In the genomic region with DNA sequence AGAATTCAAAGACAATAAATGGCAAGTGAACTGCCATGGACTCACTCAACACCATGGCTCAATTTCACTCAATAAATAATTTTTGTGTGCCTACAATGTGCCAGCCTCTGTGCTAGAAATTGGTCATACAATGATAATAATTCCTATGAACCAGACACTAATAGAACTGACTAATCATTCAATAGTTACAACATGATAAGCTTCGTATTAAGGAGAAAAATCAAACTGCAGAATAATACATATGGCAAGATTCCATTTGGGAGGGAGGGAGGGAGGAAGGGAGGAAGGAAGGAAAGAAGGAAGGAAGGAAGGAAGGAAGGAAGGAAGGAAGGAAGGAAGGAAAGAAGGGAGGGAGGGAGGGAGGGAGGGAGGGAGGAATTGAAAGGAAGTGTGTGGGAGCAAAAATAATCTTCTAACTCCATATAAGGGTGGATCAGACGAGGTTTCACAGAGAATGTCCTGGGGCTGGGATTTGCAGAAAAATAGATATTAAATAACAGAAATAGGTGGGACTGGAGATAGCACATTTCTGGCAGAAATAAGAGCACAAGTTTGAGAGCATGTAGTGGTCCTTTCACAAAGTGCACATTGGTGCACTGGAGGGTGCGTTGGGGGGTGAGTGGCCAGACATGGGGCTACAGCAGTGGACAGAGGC, we compare ENCODE assay signal across 20 cellular contexts. TPM values are rescaled to one million over a fixed set of nuclear protein-coding genes. Genes with fewer than 3 reads are reported as not detected.
A peak's percentile ranks its signal among the peaks of the same experiment; 100 is the strongest.
DNase-seq lines count a peak whose midpoint lies in the region; ATAC-seq and TF ChIP-seq lines count a peak whose summit lies in the region.
"Had no signal": no experiment of that assay in that cellular context is flagged by ENCODE, and none has a peak within 500 bp of the region (broad histone marks: within the 10 kb centered on the region; RNA-seq: fewer than 3 reads in every experiment).

No MANE protein-coding gene starts in this region.

- H2BK12ac ChIP-seq in mesenchymal stem cell (ENCODE audit: low read length in 2 of 2) = no peak overlapping the region

- peaks cover 23% of the 10 kb centered on the region for H3K79me1 ChIP-seq in mesenchymal stem cell (replicated peaks; ENCODE audit: low read length, poor library complexity, severe bottlenecking)

- H3K27me3 Mint-ChIP-seq in activated naive CD8-positive, alpha-beta T cell = no peaks in the 10 kb centered on the region
- no peaks in the 10 kb centered on the region for H3K27me3 Mint-ChIP-seq in activated naive CD8-positive, alpha-beta T cell treated with anti-CD3 and anti-CD28 coated beads, Interleukin-2, amount 50 U/mL, for 24 hours
- H3K27me3 Mint-ChIP-seq in T-helper 17 cell (no peaks in the 10 kb centered on the region), type B pancreatic cell (no peaks in the 10 kb centered on the region)
- H3K27me3 Mint-ChIP-seq: activated CD4-positive, alpha-beta T cell treated with anti-CD3 and anti-CD28 coated beads, Interleukin-2, amount 10 ng/mL, durations not matched to agents 24 days and 14 days; IgD-negative memory B cell had no signal

- no peak overlapping the region for H4K8ac ChIP-seq in mesenchymal stem cell (ENCODE audit: low read length)

- no peak overlapping the region for H3K14ac ChIP-seq in mesenchymal stem cell (ENCODE audit: low read length in 2 of 2)

- no peak for DNase-seq in activated naive CD8-positive, alpha-beta T cell treated with anti-CD3 and anti-CD28 coated beads, Interleukin-2, amount 50 U/mL, for 24 hours
- DNase-seq in T-helper 17 cell = no peak
- DNase-seq in mesenchymal stem cell = no peak
- no peak for DNase-seq in type B pancreatic cell (ENCODE audit: extremely low spot score, unreplicated experiment)
- DNase-seq in NCI-H774 (lab: John Stamatoyannopoulos, UW) = no peak
- no peak for DNase-seq in cardiac septum (ENCODE audit: low spot score)
- DNase-seq: activated CD4-positive, alpha-beta T cell treated with anti-CD3 and anti-CD28 coated beads, Interleukin-2, amount 10 ng/mL, durations not matched to agents 24 days and 14 days; activated CD8-positive, alpha-beta memory T cell treated with anti-CD3 and anti-CD28 coated beads, Interleukin-2, amount 50 U/mL, for 48 hours; activated naive CD4-positive, alpha-beta T cell; anterior cingulate cortex; foreskin keratinocyte; left ventricle myocardium inferior; mucosa of descending colon; NCI-H1417 treated with DMSO at 0.1 percent for 48 hours; Peyer's patch; SJCRH30; stimulated activated CD4-positive, alpha-beta T cell treated with anti-CD3 and anti-CD28 coated beads, Interleukin-4, amount 100 ng/mL, for 1 hour had no signal

- no peaks in the 10 kb centered on the region for H3K9me3 Mint-ChIP-seq in activated naive CD8-positive, alpha-beta T cell (ENCODE audit: low read depth)
- H3K9me3 Mint-ChIP-seq in activated naive CD8-positive, alpha-beta T cell treated with anti-CD3 and anti-CD28 coated beads, Interleukin-2, amount 50 U/mL, for 24 hours = no peaks in the 10 kb centered on the region
- H3K9me3 Mint-ChIP-seq in type B pancreatic cell = no peaks in the 10 kb centered on the region
- H3K9me3 Mint-ChIP-seq: activated CD4-positive, alpha-beta T cell treated with anti-CD3 and anti-CD28 coated beads, Interleukin-2, amount 10 ng/mL, durations not matched to agents 24 days and 14 days; IgD-negative memory B cell had no signal

- no peaks in the 10 kb centered on the region for H3K27me3 ChIP-seq in mesenchymal stem cell (ENCODE audit: control insufficient read depth in 1 of 2, insufficient read depth in 1 of 2, low read length in 2 of 2)
- H3K27me3 ChIP-seq: foreskin keratinocyte, hepatocyte, Peyer's patch, SJCRH30 had no signal

- no peak overlapping the region for H2BK5ac ChIP-seq in mesenchymal stem cell (ENCODE audit: low read depth, low read length, poor library complexity, severe bottlenecking)

- H3K4me1 ChIP-seq in mesenchymal stem cell (ENCODE audit: control insufficient read depth, insufficient read depth, low read depth, low read length) = peaks cover 5% of the 10 kb centered on the region

- H2BK15ac ChIP-seq in mesenchymal stem cell (ENCODE audit: low read depth, poor library complexity, severe bottlenecking) = no peak overlapping the region

- no peak overlapping the region for H3K4me3 ChIP-seq in mesenchymal stem cell (ENCODE audit: insufficient read depth in 1 of 2, low read depth in 1 of 2, low read length in 2 of 2)
- H3K4me3 ChIP-seq: hepatocyte, left ventricle myocardium inferior, mucosa of descending colon, Peyer's patch, SJCRH30 had no signal

- H3K27ac ChIP-seq in mesenchymal stem cell (ENCODE audit: low read length, poor library complexity, severe bottlenecking) = no peak overlapping the region
- H3K27ac ChIP-seq: foreskin keratinocyte, left ventricle myocardium inferior, Peyer's patch, SJCRH30 had no signal

- H3K4me2 ChIP-seq in mesenchymal stem cell (ENCODE audit: low read length, poor library complexity, severe bottlenecking) = no peak overlapping the region
- H3K4me2 ChIP-seq: hepatocyte had no signal

- H3K4me3 Mint-ChIP-seq in activated naive CD8-positive, alpha-beta T cell = peak overlapping the region; percentile 21
- no peak overlapping the region for H3K4me3 Mint-ChIP-seq in activated naive CD8-positive, alpha-beta T cell treated with anti-CD3 and anti-CD28 coated beads, Interleukin-2, amount 50 U/mL, for 24 hours
- peak overlapping the region; percentile 5 for H3K4me3 Mint-ChIP-seq in T-helper 17 cell
- no peak overlapping the region for H3K4me3 Mint-ChIP-seq in type B pancreatic cell
- H3K4me3 Mint-ChIP-seq: activated CD4-positive, alpha-beta T cell treated with anti-CD3 and anti-CD28 coated beads, Interleukin-2, amount 10 ng/mL, durations not matched to agents 24 days and 14 days had no signal

- H3K9me3 ChIP-seq in T-helper 17 cell (ENCODE audit: control insufficient read depth, low read length, poor library complexity, severe bottlenecking) (no peaks in the 10 kb centered on the region), mesenchymal stem cell (ENCODE audit: control insufficient read depth, low read length) (no peaks in the 10 kb centered on the region)
- H3K9me3 ChIP-seq: left ventricle myocardium inferior, mucosa of descending colon, Peyer's patch, SJCRH30 had no signal

- no peak for ATAC-seq in activated naive CD8-positive, alpha-beta T cell treated with anti-CD3 and anti-CD28 coated beads, Interleukin-2, amount 50 U/mL, for 24 hours
- no peak for ATAC-seq in T-helper 17 cell
- ATAC-seq: foreskin keratinocyte, mucosa of descending colon had no signal

- no peak for TF ChIP-seq CTCF in type B pancreatic cell (conservative IDR thresholded peaks at IDR 0.05)

- peak overlapping the region; percentile 73 for H3K27ac Mint-ChIP-seq in activated naive CD8-positive, alpha-beta T cell
- H3K27ac Mint-ChIP-seq in activated naive CD8-positive, alpha-beta T cell treated with anti-CD3 and anti-CD28 coated beads, Interleukin-2, amount 50 U/mL, for 24 hours = no peak overlapping the region
- H3K27ac Mint-ChIP-seq in T-helper 17 cell = peak overlapping the region; percentile 72
- peak overlapping the region; percentile 27 for H3K27ac Mint-ChIP-seq in type B pancreatic cell
- H3K27ac Mint-ChIP-seq: activated CD4-positive, alpha-beta T cell treated with anti-CD3 and anti-CD28 coated beads, Interleukin-2, amount 10 ng/mL, durations not matched to agents 24 days and 14 days had no signal

- peak overlapping the region in 1 of 2 experiments; percentile 81 for H3K23ac ChIP-seq in mesenchymal stem cell (ENCODE audit: low read length in 2 of 2)

- peak overlapping the region; percentile 20 for H2AK5ac ChIP-seq in mesenchymal stem cell (ENCODE audit: low read length, severe bottlenecking)

- intact Hi-C loops in cardiac septum (cut with DNase I) = no loop called here

- H3K36me3 ChIP-seq in mesenchymal stem cell (ENCODE audit: control insufficient read depth in 1 of 2, insufficient read depth in 2 of 2, low read depth in 1 of 2, low read length in 2 of 2) = no peaks in the 10 kb centered on the region
- H3K36me3 ChIP-seq: left ventricle myocardium inferior, Peyer's patch, SJCRH30 had no signal

- H3K36me3 Mint-ChIP-seq in activated naive CD8-positive, alpha-beta T cell = peaks cover 3% of the 10 kb centered on the region
- no peaks in the 10 kb centered on the region for H3K36me3 Mint-ChIP-seq in activated naive CD8-positive, alpha-beta T cell treated with anti-CD3 and anti-CD28 coated beads, Interleukin-2, amount 50 U/mL, for 24 hours (ENCODE audit: low read depth)
- H3K36me3 Mint-ChIP-seq in T-helper 17 cell (ENCODE audit: low read depth) = no peaks in the 10 kb centered on the region
- no peaks in the 10 kb centered on the region for H3K36me3 Mint-ChIP-seq in type B pancreatic cell
- H3K36me3 Mint-ChIP-seq: IgD-negative memory B cell had no signal

- H2AFZ ChIP-seq in mesenchymal stem cell (ENCODE audit: low read depth, low read length) = no peak overlapping the region
- H2AFZ ChIP-seq: hepatocyte had no signal

- WGBS in mesenchymal stem cell = 85% methylated on average over 2 of the region's 3 CpGs

- no peak overlapping the region for H3K4ac ChIP-seq in mesenchymal stem cell (ENCODE audit: low read depth in 1 of 2, low read length in 2 of 2)

- H3K9ac ChIP-seq in mesenchymal stem cell (ENCODE audit: low read length) = no peak overlapping the region

- H4K91ac ChIP-seq in mesenchymal stem cell (ENCODE audit: low read length) = no peak overlapping the region

- H2BK120ac ChIP-seq in mesenchymal stem cell (ENCODE audit: low read depth, low read length) = no peak overlapping the region

- peak overlapping the region in 1 of 2 experiments; percentile 18 for H3K18ac ChIP-seq in mesenchymal stem cell (ENCODE audit: low read depth in 1 of 2, low read length in 2 of 2)

- H3K4me1 Mint-ChIP-seq in activated naive CD8-positive, alpha-beta T cell (ENCODE audit: low read depth) = peaks cover 90% of the 10 kb centered on the region
- peaks cover 90% of the 10 kb centered on the region for H3K4me1 Mint-ChIP-seq in activated naive CD8-positive, alpha-beta T cell treated with anti-CD3 and anti-CD28 coated beads, Interleukin-2, amount 50 U/mL, for 24 hours
- H3K4me1 Mint-ChIP-seq in T-helper 17 cell = peaks cover 72% of the 10 kb centered on the region
- peaks cover 26% of the 10 kb centered on the region for H3K4me1 Mint-ChIP-seq in type B pancreatic cell (ENCODE audit: unreplicated experiment)

RNA-seq across cellular contexts. Expression of a gene that starts 52.9 kb away (rescaled TPM):
- total RNA-seq in T-helper 17 cell (100 to 1,000 TPM; 246 to 317 TPM), type B pancreatic cell (ENCODE audit: low replicate concordance) (54.8 and 57.2 TPM in 2 replicates), cardiac septum (76.4 TPM)
- polyA plus RNA-seq in mesenchymal stem cell (2013, experiment 1 of 2) = 69.2 TPM
- polyA plus RNA-seq in mesenchymal stem cell (2013, experiment 2 of 2) = 68.5 TPM

Comparison
In these comparisons a context has a peak if more than half of its experiments do, and no peak if none do; other contexts are left out.
1. H3K4me3 Mint-ChIP-seq: peak in activated naive CD8-positive, alpha-beta T cell (single experiment) and T-helper 17 cell (single experiment); none in activated naive CD8-positive, alpha-beta T cell treated with anti-CD3 and anti-CD28 coated beads, Interleukin-2, amount 50 U/mL, for 24 hours (single experiment) and type B pancreatic cell (single experiment).